13 cellular contexts compared by ENCODE assay signal in genomic region chr2:236548179-236548918, GRCh38. TPM values are rescaled to one million over a fixed set of nuclear protein-coding genes. Genes with fewer than 3 reads are reported as not detected.
DNase-seq lines count a peak whose midpoint lies in the region; ATAC-seq and TF ChIP-seq lines count a peak whose summit lies in the region.
"Had no signal": no experiment of that assay in that cellular context is flagged by ENCODE, and none has a peak within 500 bp of the region (broad histone marks: within the 10 kb centered on the region; RNA-seq: fewer than 3 reads in every experiment).

No MANE protein-coding gene starts in this region.

- no peak overlapping the region for H3K4me2 ChIP-seq in neuronal stem cell (ENCODE audit: insufficient read depth, low read length, poor library complexity, severe bottlenecking)

- no peak overlapping the region for H2BK15ac ChIP-seq in neuronal stem cell (ENCODE audit: low read length)

- H3K4me1 Mint-ChIP-seq in T-helper 1 cell treated with Interleukin-12 subunit alpha and Interleukin-12 subunit beta and Interleukin-4 antibody, amounts not matched to agents 30 μg/mL and 1 μg/mL, for 36 hours (ENCODE audit: low read depth): peaks cover 75% of the 10 kb centered on the region
- H3K4me1 Mint-ChIP-seq in natural killer cell: peaks cover 78 to 95% of the 10 kb centered on the region in 2 donors
- H3K4me1 Mint-ChIP-seq in glutamatergic neuron (ENCODE audit: low read depth, unreplicated experiment): peaks cover 9% of the 10 kb centered on the region

- WGBS in neuronal stem cell (ENCODE audit: extremely low coverage in 2 of 2, insufficient read length in 2 of 2, insufficient replicate concordance in 1 of 2), 2 donors: no CpG with 5 or more reads among the region's 5 CpGs

- peaks cover 4% of the 10 kb centered on the region for H3K9me3 Mint-ChIP-seq in T-helper 1 cell treated with Interleukin-12 subunit alpha and Interleukin-12 subunit beta and Interleukin-4 antibody, amounts not matched to agents 30 μg/mL and 1 μg/mL, for 36 hours
- H3K9me3 Mint-ChIP-seq in natural killer cell (no peaks in the 10 kb centered on the region), glutamatergic neuron (ENCODE audit: unreplicated experiment) (peaks cover 3% of the 10 kb centered on the region)

- peak overlapping the region; percentile 54 for H3K4me3 Mint-ChIP-seq in T-helper 1 cell treated with Interleukin-12 subunit alpha and Interleukin-12 subunit beta and Interleukin-4 antibody, amounts not matched to agents 30 μg/mL and 1 μg/mL, for 36 hours
- peak overlapping the region; percentile 63 for H3K4me3 Mint-ChIP-seq in natural killer cell
- no peak overlapping the region for H3K4me3 Mint-ChIP-seq in glutamatergic neuron (ENCODE audit: unreplicated experiment)
- H3K4me3 Mint-ChIP-seq: brain had no signal

- DNase-seq in T-helper 1 cell (no peak), LNCaP clone FGC (ENCODE audit: low read depth) (peak; percentile 90), astrocyte of the hippocampus (ENCODE audit: low read depth, low spot score) (peak; percentile 50), natural killer cell (no peak), glutamatergic neuron (no peak), NCI-H1694 (lab: John Stamatoyannopoulos, UW) (no peak), neuronal stem cell (ENCODE audit: low spot score) (no peak)
- DNase-seq: 8988T, NCI-H526, psoas muscle, SJCRH30 had no signal

- H3K27me3 ChIP-seq in neuronal stem cell (ENCODE audit: control insufficient read depth in 3 of 3, insufficient read depth in 3 of 3, low read depth in 1 of 3, low read length in 3 of 3): no peaks in the 10 kb centered on the region
- H3K27me3 ChIP-seq: SJCRH30 had no signal

- H3K36me3 Mint-ChIP-seq in T-helper 1 cell treated with Interleukin-12 subunit alpha and Interleukin-12 subunit beta and Interleukin-4 antibody, amounts not matched to agents 30 μg/mL and 1 μg/mL, for 36 hours (ENCODE audit: low read depth): peaks cover 33% of the 10 kb centered on the region
- H3K36me3 Mint-ChIP-seq in natural killer cell (no peaks in the 10 kb centered on the region), glutamatergic neuron (ENCODE audit: unreplicated experiment) (no peaks in the 10 kb centered on the region)

- intact Hi-C loops in natural killer cell (cut with micrococcal nuclease): no loop called here

- no peak overlapping the region for H4K91ac ChIP-seq in neuronal stem cell (ENCODE audit: low read depth, low read length, poor library complexity)

- H3K4me1 ChIP-seq in neuronal stem cell (ENCODE audit: control insufficient read depth in 2 of 2, insufficient read depth in 1 of 2, low read depth in 1 of 2, low read length in 2 of 2): peaks cover 9 to 21% of the 10 kb centered on the region in 2 donors
- H3K4me1 ChIP-seq: psoas muscle had no signal

- H3K79me1 ChIP-seq in neuronal stem cell (ENCODE audit: low read depth, low read length): no peaks in the 10 kb centered on the region

- no peak overlapping the region for H3K27ac ChIP-seq in neuronal stem cell (replicated peaks; ENCODE audit: low read length)
- H3K27ac ChIP-seq: psoas muscle, SJCRH30 had no signal

- no peak overlapping the region for H3K9ac ChIP-seq in neuronal stem cell (ENCODE audit: low read depth, low read length, poor library complexity)

- no peaks in the 10 kb centered on the region for H3K27me3 Mint-ChIP-seq in T-helper 1 cell treated with Interleukin-12 subunit alpha and Interleukin-12 subunit beta and Interleukin-4 antibody, amounts not matched to agents 30 μg/mL and 1 μg/mL, for 36 hours (ENCODE audit: low read depth)
- H3K27me3 Mint-ChIP-seq in natural killer cell (ENCODE audit: low read depth in 2 of 2) (no peaks in the 10 kb centered on the region), glutamatergic neuron (ENCODE audit: unreplicated experiment) (peaks cover 2% of the 10 kb centered on the region)
- H3K27me3 Mint-ChIP-seq: brain had no signal

- H2AFZ ChIP-seq in neuronal stem cell (ENCODE audit: low read length): no peak overlapping the region

- ATAC-seq in natural killer cell: no peak
- ATAC-seq: psoas muscle had no signal

- H2AK5ac ChIP-seq in neuronal stem cell (ENCODE audit: low read depth, low read length): no peak overlapping the region

- H2BK12ac ChIP-seq in neuronal stem cell (ENCODE audit: low read length): no peak overlapping the region

- TF ChIP-seq CTCF in LNCaP clone FGC (IDR thresholded peaks at IDR 0.05; ENCODE audit: control insufficient read depth, extremely low read depth, insufficient read depth) (no peak), natural killer cell (IDR thresholded peaks at IDR 0.05) (no peak), glutamatergic neuron (IDR thresholded peaks at IDR 0.05; ENCODE audit: partially characterized antibody, unreplicated experiment) (no peak)

- no peaks in the 10 kb centered on the region for H3K36me3 ChIP-seq in neuronal stem cell (replicated peaks in 1 of 2; ENCODE audit: control insufficient read depth in 2 of 2, insufficient read depth in 2 of 2, low read length in 2 of 2)
- H3K36me3 ChIP-seq: SJCRH30 had no signal

- no peak overlapping the region for H3K14ac ChIP-seq in neuronal stem cell (ENCODE audit: low read length)

- H3K9me3 ChIP-seq in neuronal stem cell (replicated peaks in 1 of 2; ENCODE audit: control insufficient read depth in 2 of 2, insufficient read depth in 1 of 2, low read depth in 1 of 2, low read length in 2 of 2): peaks cover 2 to 10% of the 10 kb centered on the region in 2 donors
- H3K9me3 ChIP-seq: psoas muscle had no signal

- H3K4ac ChIP-seq in neuronal stem cell (ENCODE audit: low read length): no peak overlapping the region

- H3K27ac Mint-ChIP-seq in T-helper 1 cell treated with Interleukin-12 subunit alpha and Interleukin-12 subunit beta and Interleukin-4 antibody, amounts not matched to agents 30 μg/mL and 1 μg/mL, for 36 hours: peak overlapping the region; percentile 95
- peak overlapping the region; percentile 89 to 97 for H3K27ac Mint-ChIP-seq in natural killer cell
- H3K27ac Mint-ChIP-seq in glutamatergic neuron (ENCODE audit: unreplicated experiment): no peak overlapping the region
- H3K27ac Mint-ChIP-seq: brain had no signal

- H2BK120ac ChIP-seq in neuronal stem cell (ENCODE audit: low read depth, low read length): no peak overlapping the region

- no peak overlapping the region for H3K18ac ChIP-seq in neuronal stem cell (ENCODE audit: low read length)

- H3K23ac ChIP-seq in neuronal stem cell (ENCODE audit: low read depth, low read length, poor library complexity): no peak overlapping the region

- H4K8ac ChIP-seq in neuronal stem cell (ENCODE audit: low read depth, low read length): no peak overlapping the region

- no peak overlapping the region for H2BK5ac ChIP-seq in neuronal stem cell (ENCODE audit: low read length)

- H3K4me3 ChIP-seq in LNCaP clone FGC (ENCODE audit: low read depth, low read length) (no peak overlapping the region), neuronal stem cell (ENCODE audit: low read length in 2 of 2) (no peak overlapping the region)
- H3K4me3 ChIP-seq: psoas muscle, SJCRH30 had no signal

RNA-seq across cellular contexts. Expression of gene ACKR3, which starts 21.3 kb away (rescaled TPM):
- total RNA-seq in natural killer cell (1 to 10 TPM; 4.4 to 5.5 (median 4.6) TPM), glutamatergic neuron (ENCODE audit: unreplicated experiment) (1.2 TPM)
- 4.4 TPM for polyA plus RNA-seq in neuronal stem cell (2013, experiment 1 of 2)
- 4.3 TPM for polyA plus RNA-seq in neuronal stem cell (2013, experiment 2 of 2)

Comparison
In these comparisons a context has a peak if more than half of its experiments do, and no peak if none do; other contexts are left out.
1. DNase-seq: peak in LNCaP clone FGC (single experiment) and astrocyte of the hippocampus (single experiment); none in T-helper 1 cell (0 of 5), natural killer cell (single experiment), glutamatergic neuron (single experiment), NCI-H1694 (single experiment) and neuronal stem cell (single experiment).